Comparison of ENCODE assay signal across 8 cellular contexts in genomic region chr17:77111355-77111855, GRCh38. TPM values are rescaled to one million over a fixed set of nuclear protein-coding genes. Genes with fewer than 3 reads are reported as not detected.
DNase-seq lines count a peak whose midpoint lies in the region; ATAC-seq, FAIRE-seq and TF ChIP-seq lines count a peak whose summit lies in the region.
"Not testable (repeated sequence)": the region's sequence is repeated elsewhere in the genome, so short reads cannot be mapped to it uniquely, and the experiment has no call there.

No MANE protein-coding gene starts in this region.

- H2AFZ ChIP-seq in hepatocyte; mesenchymal stem cell (ENCODE audit: low read depth, low read length); neural progenitor cell (replicated peaks): not testable (repeated sequence)

- not testable (repeated sequence) for H3K4me1 ChIP-seq in hepatocyte (ENCODE audit: insufficient read depth); mesenchymal stem cell (ENCODE audit: control insufficient read depth, insufficient read depth, low read depth, low read length); small intestine (ENCODE audit: control insufficient read depth in 2 of 2, insufficient read depth in 1 of 2, low read depth in 1 of 2, low read length in 1 of 2)
- H3K4me1 ChIP-seq in neural progenitor cell, result peaks cover 21% of the 10 kb centered on the region

- H3K9me3 Mint-ChIP-seq in activated naive CD8-positive, alpha-beta T cell treated with anti-CD3 and anti-CD28 coated beads, Interleukin-2, amount 10 ng/mL, durations not matched to agents 7 days and 5 days; endothelial cell (ENCODE audit: unreplicated experiment); neural progenitor cell; type B pancreatic cell: not testable (repeated sequence)

- not testable (repeated sequence) for H3K18ac ChIP-seq in mesenchymal stem cell (ENCODE audit: low read depth in 1 of 2, low read length in 2 of 2)

- not testable (repeated sequence) for H3K9ac ChIP-seq in mesenchymal stem cell (ENCODE audit: low read length); neural progenitor cell

- not testable (repeated sequence) for H2AK5ac ChIP-seq in mesenchymal stem cell (ENCODE audit: low read length, severe bottlenecking)

- DNase-seq in NOMO-1 treated with DMSO at 0.1 percent for 48 hours (lab: John Stamatoyannopoulos, UW; ENCODE audit: unreplicated experiment) (peak; percentile 19), small intestine (peak; percentile 58)
- DNase-seq in activated naive CD8-positive, alpha-beta T cell treated with anti-CD3 and anti-CD28 coated beads, Interleukin-2, amount 10 ng/mL, durations not matched to agents 7 days and 5 days; endothelial cell (ENCODE audit: low spot score); hepatocyte (ENCODE audit: low spot score); mesenchymal stem cell; neural progenitor cell (ENCODE audit: low spot score); type B pancreatic cell (ENCODE audit: extremely low spot score, unreplicated experiment): not testable (repeated sequence)

- not testable (repeated sequence) for H2BK5ac ChIP-seq in mesenchymal stem cell (ENCODE audit: low read depth, low read length, poor library complexity, severe bottlenecking)

- POLR2A ChIA-PET in activated naive CD8-positive, alpha-beta T cell treated with anti-CD3 and anti-CD28 coated beads, Interleukin-2, amount 10 ng/mL, durations not matched to agents 7 days and 5 days (lab: Charles Lee), result interaction anchor here (2.4 to 5.1 kb wide), 2 partner anchors 16 to 29 kb away, joined by 25 to 27 read pairs; partner anchors contain the start of gene SEC14L1

- H3K23ac ChIP-seq in mesenchymal stem cell (ENCODE audit: low read length in 2 of 2), result not testable (repeated sequence)

- ATAC-seq in activated naive CD8-positive, alpha-beta T cell treated with anti-CD3 and anti-CD28 coated beads, Interleukin-2, amount 10 ng/mL, durations not matched to agents 7 days and 5 days (ENCODE audit: low read depth), result not testable (repeated sequence)

- not testable (repeated sequence) for TF ChIP-seq CTCF in endothelial cell (IDR thresholded peaks at IDR 0.05; ENCODE audit: unreplicated experiment); hepatocyte (IDR thresholded peaks at IDR 0.05; ENCODE audit: poor library complexity); neural progenitor cell (IDR thresholded peaks at IDR 0.05); type B pancreatic cell (conservative IDR thresholded peaks at IDR 0.05)

- not testable (repeated sequence) for H3K4me3 ChIP-seq in hepatocyte; mesenchymal stem cell (ENCODE audit: insufficient read depth in 1 of 2, low read depth in 1 of 2, low read length in 2 of 2); neural progenitor cell; small intestine (ENCODE audit: low read depth in 1 of 2, low read length in 2 of 2)

- peaks cover 44% of the 10 kb centered on the region for H3K4me1 Mint-ChIP-seq in activated naive CD8-positive, alpha-beta T cell treated with anti-CD3 and anti-CD28 coated beads, Interleukin-2, amount 10 ng/mL, durations not matched to agents 7 days and 5 days
- H3K4me1 Mint-ChIP-seq in endothelial cell (ENCODE audit: unreplicated experiment) (peaks cover 54% of the 10 kb centered on the region), neural progenitor cell (peaks cover 23% of the 10 kb centered on the region), type B pancreatic cell (ENCODE audit: unreplicated experiment) (peaks cover 15% of the 10 kb centered on the region)

- H3K4me2 ChIP-seq in hepatocyte, result peak overlapping the region; percentile 56
- H3K4me2 ChIP-seq in mesenchymal stem cell (ENCODE audit: low read length, poor library complexity, severe bottlenecking); neural progenitor cell: not testable (repeated sequence)

- peak overlapping the region in 1 of 2 experiments; percentile 87 for H2BK12ac ChIP-seq in mesenchymal stem cell (ENCODE audit: low read length in 2 of 2)

- H3K36me3 ChIP-seq in hepatocyte (replicated peaks; ENCODE audit: insufficient read depth, low read depth); mesenchymal stem cell (ENCODE audit: control insufficient read depth in 1 of 2, insufficient read depth in 2 of 2, low read depth in 1 of 2, low read length in 2 of 2); neural progenitor cell; small intestine (ENCODE audit: control insufficient read depth in 2 of 2, insufficient read depth in 2 of 2, low read length in 2 of 2): not testable (repeated sequence)

- not testable (repeated sequence) for FAIRE-seq in small intestine (lab: Jason Lieb, UNC)

- peaks cover 34% of the 10 kb centered on the region for H3F3A ChIP-seq in neural progenitor cell (ENCODE audit: low read depth)

- not testable (repeated sequence) for H3K9me3 ChIP-seq in hepatocyte (ENCODE audit: low read depth); mesenchymal stem cell (ENCODE audit: control insufficient read depth, low read length); neural progenitor cell (ENCODE audit: low read depth); small intestine (ENCODE audit: control insufficient read depth, low read depth)

- peak overlapping the region; percentile 23 for H4K91ac ChIP-seq in mesenchymal stem cell (ENCODE audit: low read length)

- 69% methylated on average over 5 of the region's 5 CpGs for WGBS in hepatocyte (ENCODE audit: low lambda C conversion rate, missing lambda C conversion rate)
- 97% methylated on average over 5 of the region's 5 CpGs for WGBS in mesenchymal stem cell
- 20 to 60% (median 44%) methylated on average over 5 of the region's 5 CpGs for WGBS in small intestine, 3 donors

- not testable (repeated sequence) for H3K14ac ChIP-seq in mesenchymal stem cell (ENCODE audit: low read length in 2 of 2)

- H3K27ac Mint-ChIP-seq in activated naive CD8-positive, alpha-beta T cell treated with anti-CD3 and anti-CD28 coated beads, Interleukin-2, amount 10 ng/mL, durations not matched to agents 7 days and 5 days, result peak overlapping the region; percentile 40
- H3K27ac Mint-ChIP-seq in endothelial cell (ENCODE audit: unreplicated experiment), result peak overlapping the region; percentile 70
- H3K27ac Mint-ChIP-seq in neural progenitor cell, result peak overlapping the region; percentile 81
- peak overlapping the region; percentile 32 for H3K27ac Mint-ChIP-seq in type B pancreatic cell

- not testable (repeated sequence) for H3K27me3 ChIP-seq in hepatocyte; mesenchymal stem cell (ENCODE audit: control insufficient read depth in 1 of 2, insufficient read depth in 1 of 2, low read length in 2 of 2); neural progenitor cell; small intestine (ENCODE audit: control insufficient read depth in 2 of 2, insufficient read depth in 2 of 2, low read length in 2 of 2)

- H3K9me2 ChIP-seq in hepatocyte (replicated peaks; ENCODE audit: insufficient read depth), result not testable (repeated sequence)

- not testable (repeated sequence) for H2BK15ac ChIP-seq in mesenchymal stem cell (ENCODE audit: low read depth, poor library complexity, severe bottlenecking)

- H3K79me2 ChIP-seq in hepatocyte; neural progenitor cell (ENCODE audit: low read depth): not testable (repeated sequence)

- not testable (repeated sequence) for H3K4ac ChIP-seq in mesenchymal stem cell (ENCODE audit: low read depth in 1 of 2, low read length in 2 of 2)

- not testable (repeated sequence) for H3K79me1 ChIP-seq in mesenchymal stem cell (replicated peaks; ENCODE audit: low read length, poor library complexity, severe bottlenecking)

- H3K27me3 Mint-ChIP-seq in activated naive CD8-positive, alpha-beta T cell treated with anti-CD3 and anti-CD28 coated beads, Interleukin-2, amount 10 ng/mL, durations not matched to agents 7 days and 5 days; endothelial cell (ENCODE audit: unreplicated experiment); neural progenitor cell (ENCODE audit: insufficient read depth, low read depth); type B pancreatic cell: not testable (repeated sequence)

- not testable (repeated sequence) for H3K36me3 Mint-ChIP-seq in activated naive CD8-positive, alpha-beta T cell treated with anti-CD3 and anti-CD28 coated beads, Interleukin-2, amount 10 ng/mL, durations not matched to agents 7 days and 5 days; endothelial cell (ENCODE audit: low read depth, unreplicated experiment); neural progenitor cell; type B pancreatic cell

- H4K8ac ChIP-seq in mesenchymal stem cell (ENCODE audit: low read length), result not testable (repeated sequence)

- not testable (repeated sequence) for H2BK120ac ChIP-seq in mesenchymal stem cell (ENCODE audit: low read depth, low read length)

- H4K20me1 ChIP-seq in hepatocyte (ENCODE audit: insufficient read depth, poor library complexity, severe bottlenecking); neural progenitor cell (ENCODE audit: low read depth): not testable (repeated sequence)

- H3K27ac ChIP-seq in hepatocyte, result peak overlapping the region; percentile 65
- not testable (repeated sequence) for H3K27ac ChIP-seq in mesenchymal stem cell (ENCODE audit: low read length, poor library complexity, severe bottlenecking); neural progenitor cell
- H3K27ac ChIP-seq in small intestine (ENCODE audit: low read depth in 1 of 2, low read length in 1 of 2), result peak overlapping the region; percentile 54 to 82

- peak overlapping the region; percentile 3 for H3K4me3 Mint-ChIP-seq in activated naive CD8-positive, alpha-beta T cell treated with anti-CD3 and anti-CD28 coated beads, Interleukin-2, amount 10 ng/mL, durations not matched to agents 7 days and 5 days
- H3K4me3 Mint-ChIP-seq in endothelial cell (ENCODE audit: unreplicated experiment); neural progenitor cell; type B pancreatic cell: not testable (repeated sequence)

RNA-seq across cellular contexts. Expression of gene SEC14L1, which starts 29.4 kb away (rescaled TPM):
- 10 to 100 TPM; 74.6 to 77.5 TPM for total RNA-seq in activated naive CD8-positive, alpha-beta T cell treated with anti-CD3 and anti-CD28 coated beads, Interleukin-2, amount 10 ng/mL, durations not matched to agents 7 days and 5 days
- total RNA-seq in endothelial cell (ENCODE audit: unreplicated experiment) (315 TPM), hepatocyte (35.3 and 52.9 TPM in 2 replicates), neural progenitor cell (ENCODE audit: low replicate concordance) (60.6 and 75.0 TPM in 2 replicates), type B pancreatic cell (ENCODE audit: low replicate concordance) (42.3 and 74.9 TPM in 2 replicates)
- polyA plus RNA-seq in hepatocyte (70.8 and 71.4 TPM in 2 replicates), small intestine (10 to 100 TPM; 14.5 to 27.4 (median 17.8) TPM)
- polyA plus RNA-seq in mesenchymal stem cell (2013, experiment 1 of 2), result 101 TPM
- polyA plus RNA-seq in mesenchymal stem cell (2013, experiment 2 of 2), result 107 TPM
